Comparison of ENCODE assay signal across 18 cellular contexts in the genomic region with DNA sequence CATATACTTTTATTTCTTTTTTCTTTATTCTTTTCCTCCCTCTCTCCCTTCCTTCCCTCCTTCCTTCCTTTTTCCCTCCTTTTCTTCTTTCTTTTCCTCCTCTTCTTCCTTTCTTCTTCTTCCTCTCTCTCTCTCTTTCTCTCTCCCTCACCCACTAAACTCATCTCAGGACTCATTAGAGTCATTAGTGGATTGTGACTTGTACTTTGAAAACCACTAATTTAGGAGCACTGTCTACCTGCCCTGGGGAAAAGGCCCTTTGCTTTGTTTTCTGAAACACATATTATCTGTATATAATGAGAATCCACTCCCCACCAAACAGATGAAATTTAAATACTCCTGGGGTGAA.
DNase-seq lines count a peak whose midpoint lies in the region; ATAC-seq lines count a peak whose summit lies in the region.
"Had no signal": no experiment of that assay in that cellular context is flagged by ENCODE, and none has a peak within 500 bp of the region (broad histone marks: within the 10 kb centered on the region; RNA-seq: fewer than 3 reads in every experiment).

No MANE protein-coding gene starts in this region.

- no peaks in the 10 kb centered on the region for H3K9me3 ChIP-seq in GM23248 (ENCODE audit: low read depth)
- H3K9me3 ChIP-seq: esophagus muscularis mucosa, mucosa of descending colon, upper lobe of right lung had no signal

- no peak overlapping the region for H3K4me3 ChIP-seq in GM23248
- H3K4me3 ChIP-seq: esophagus muscularis mucosa, mucosa of descending colon, upper lobe of right lung had no signal

- H3K4me2 ChIP-seq in GM23248 (ENCODE audit: unreplicated experiment): no peak overlapping the region

- no peak overlapping the region for H3K27ac ChIP-seq in GM23248
- H3K27ac ChIP-seq: esophagus muscularis mucosa, upper lobe of right lung had no signal

- H3K27ac Mint-ChIP-seq in activated T-cell treated with anti-CD3 and anti-CD28 coated beads, Interleukin-2, amount 50 U/mL, for 72 hours: peak overlapping the region; percentile 90
- peak overlapping the region; percentile 91 for H3K27ac Mint-ChIP-seq in activated naive CD8-positive, alpha-beta T cell treated with anti-CD3 and anti-CD28 coated beads, Interleukin-2, amount 50 U/mL, for 24 hours
- H3K27ac Mint-ChIP-seq in stimulated activated naive B cell treated with anti-CD40 and anti-IgM and Interleukin-4, amounts not matched to agents 10 μg/mL and 1 μg/mL and 100 μg/mL, for 72 hours: no peak overlapping the region

- no peak overlapping the region for H3K9ac ChIP-seq in GM23248

- H3K9me2 ChIP-seq in GM23248 (ENCODE audit: insufficient read depth): no peaks in the 10 kb centered on the region

- H2AFZ ChIP-seq in GM23248: no peak overlapping the region

- H3K27me3 Mint-ChIP-seq in activated T-cell treated with anti-CD3 and anti-CD28 coated beads, Interleukin-2, amount 50 U/mL, for 72 hours (ENCODE audit: low read depth): no peaks in the 10 kb centered on the region
- no peaks in the 10 kb centered on the region for H3K27me3 Mint-ChIP-seq in activated naive CD8-positive, alpha-beta T cell treated with anti-CD3 and anti-CD28 coated beads, Interleukin-2, amount 50 U/mL, for 24 hours
- no peaks in the 10 kb centered on the region for H3K27me3 Mint-ChIP-seq in stimulated activated naive B cell treated with anti-CD40 and anti-IgM and Interleukin-4, amounts not matched to agents 10 μg/mL and 1 μg/mL and 100 μg/mL, for 72 hours

- H3F3A ChIP-seq in GM23248 (ENCODE audit: insufficient read depth): peaks cover 6% of the 10 kb centered on the region; the same call in 1 of the 2 replicates

- peaks cover 0 to 2% of the 10 kb centered on the region in 2 donors for H3K36me3 Mint-ChIP-seq in activated T-cell treated with anti-CD3 and anti-CD28 coated beads, Interleukin-2, amount 50 U/mL, for 72 hours (ENCODE audit: insufficient read depth in 2 of 2)
- no peaks in the 10 kb centered on the region for H3K36me3 Mint-ChIP-seq in activated naive CD8-positive, alpha-beta T cell treated with anti-CD3 and anti-CD28 coated beads, Interleukin-2, amount 50 U/mL, for 24 hours (ENCODE audit: low read depth)
- no peaks in the 10 kb centered on the region for H3K36me3 Mint-ChIP-seq in stimulated activated naive B cell treated with anti-CD40 and anti-IgM and Interleukin-4, amounts not matched to agents 10 μg/mL and 1 μg/mL and 100 μg/mL, for 72 hours

- H3K79me2 ChIP-seq in GM23248 (ENCODE audit: insufficient read depth): no peaks in the 10 kb centered on the region

- no peaks in the 10 kb centered on the region for H3K36me3 ChIP-seq in GM23248 (ENCODE audit: low read depth)
- H3K36me3 ChIP-seq: esophagus muscularis mucosa, upper lobe of right lung had no signal

- no peak for DNase-seq in activated T-cell treated with anti-CD3 and anti-CD28 coated beads, Interleukin-2, amount 50 U/mL, for 72 hours
- no peak for DNase-seq in activated T-cell treated with anti-CD3 and anti-CD28 coated beads, Interleukin-2, amount 50 U/mL, for 1 hour
- DNase-seq in NCI-H69 (lab: John Stamatoyannopoulos, UW) (peak; percentile 27), GM23248 (no peak), midbrain (lab: John Stamatoyannopoulos, UW) (no peak)
- no peak for DNase-seq in activated naive CD8-positive, alpha-beta T cell treated with anti-CD3 and anti-CD28 coated beads, Interleukin-2, amount 50 U/mL, for 24 hours
- DNase-seq in stimulated activated naive B cell treated with anti-CD40 and anti-IgM and Interleukin-4, amounts not matched to agents 10 μg/mL and 1 μg/mL and 100 μg/mL, for 72 hours: no peak
- DNase-seq: activated CD8-positive, alpha-beta memory T cell treated with anti-CD3 and anti-CD28 coated beads, Interleukin-2, amount 50 U/mL, for 48 hours; amygdala; effector CD4-positive, alpha-beta T cell; mucosa of descending colon; NCI-H2029; NCI-H446 treated with DMSO at 0.1 percent for 48 hours; right cardiac atrium; SHP77 treated with DMSO at 0.1 percent for 48 hours; upper lobe of right lung had no signal

- peaks cover 66% of the 10 kb centered on the region for H3K4me1 Mint-ChIP-seq in activated T-cell treated with anti-CD3 and anti-CD28 coated beads, Interleukin-2, amount 50 U/mL, for 72 hours (ENCODE audit: low read depth)
- H3K4me1 Mint-ChIP-seq in activated naive CD8-positive, alpha-beta T cell treated with anti-CD3 and anti-CD28 coated beads, Interleukin-2, amount 50 U/mL, for 24 hours: peaks cover 70% of the 10 kb centered on the region
- H3K4me1 Mint-ChIP-seq in stimulated activated naive B cell treated with anti-CD40 and anti-IgM and Interleukin-4, amounts not matched to agents 10 μg/mL and 1 μg/mL and 100 μg/mL, for 72 hours: peaks cover 34 to 58% of the 10 kb centered on the region in 2 donors

- ATAC-seq in activated T-cell treated with anti-CD3 and anti-CD28 coated beads, Interleukin-2, amount 50 U/mL, for 72 hours (replicated peaks in 1 of 2): peak; percentile 14 to 26
- ATAC-seq in activated naive CD8-positive, alpha-beta T cell treated with anti-CD3 and anti-CD28 coated beads, Interleukin-2, amount 50 U/mL, for 24 hours: no peak
- peak; percentile 29 to 38 for ATAC-seq in stimulated activated naive B cell treated with anti-CD40 and anti-IgM and Interleukin-4, amounts not matched to agents 10 μg/mL and 1 μg/mL and 100 μg/mL, for 72 hours (replicated peaks)
- ATAC-seq in GM18868 (IDR thresholded peaks at IDR 0.05; ENCODE audit: unreplicated experiment): no peak
- ATAC-seq: right cardiac atrium, upper lobe of right lung had no signal

- H3K4me3 Mint-ChIP-seq in activated T-cell treated with anti-CD3 and anti-CD28 coated beads, Interleukin-2, amount 50 U/mL, for 72 hours: peak overlapping the region; percentile 64 to 76
- no peak overlapping the region for H3K4me3 Mint-ChIP-seq in activated naive CD8-positive, alpha-beta T cell treated with anti-CD3 and anti-CD28 coated beads, Interleukin-2, amount 50 U/mL, for 24 hours
- peak overlapping the region; percentile 10 to 19 for H3K4me3 Mint-ChIP-seq in stimulated activated naive B cell treated with anti-CD40 and anti-IgM and Interleukin-4, amounts not matched to agents 10 μg/mL and 1 μg/mL and 100 μg/mL, for 72 hours

- no peaks in the 10 kb centered on the region for H3K9me3 Mint-ChIP-seq in activated T-cell treated with anti-CD3 and anti-CD28 coated beads, Interleukin-2, amount 50 U/mL, for 72 hours
- no peaks in the 10 kb centered on the region for H3K9me3 Mint-ChIP-seq in activated naive CD8-positive, alpha-beta T cell treated with anti-CD3 and anti-CD28 coated beads, Interleukin-2, amount 50 U/mL, for 24 hours
- no peaks in the 10 kb centered on the region for H3K9me3 Mint-ChIP-seq in stimulated activated naive B cell treated with anti-CD40 and anti-IgM and Interleukin-4, amounts not matched to agents 10 μg/mL and 1 μg/mL and 100 μg/mL, for 72 hours

- in situ Hi-C loops in GM23248 (cut with MboI): no loop called here

- no peaks in the 10 kb centered on the region for H3K27me3 ChIP-seq in GM23248 (replicated peaks; ENCODE audit: insufficient read depth)
- H3K27me3 ChIP-seq: esophagus muscularis mucosa, upper lobe of right lung had no signal

- H4K20me1 ChIP-seq in GM23248 (ENCODE audit: insufficient read depth): no peaks in the 10 kb centered on the region

- 0 out of 2 replicates have a peak, but pooled peaks cover 4% of the 10 kb centered on the region for H3K4me1 ChIP-seq in GM23248 (ENCODE audit: insufficient read depth)
- H3K4me1 ChIP-seq: esophagus muscularis mucosa, upper lobe of right lung had no signal

Comparison
In these comparisons a context has a peak if more than half of its experiments do, and no peak if none do; other contexts are left out.
1. ATAC-seq: peak in activated T-cell treated with anti-CD3 and anti-CD28 coated beads, Interleukin-2, amount 50 U/mL, for 72 hours (2 of 2) and stimulated activated naive B cell treated with anti-CD40 and anti-IgM and Interleukin-4, amounts not matched to agents 10 μg/mL and 1 μg/mL and 100 μg/mL, for 72 hours (2 of 2); none in activated naive CD8-positive, alpha-beta T cell treated with anti-CD3 and anti-CD28 coated beads, Interleukin-2, amount 50 U/mL, for 24 hours (single experiment) and GM18868 (single experiment).